19 cellular contexts compared by ENCODE assay signal in genomic region chr4:91147067-91147466, GRCh38.
DNase-seq lines count a peak whose midpoint lies in the region; ATAC-seq and TF ChIP-seq lines count a peak whose summit lies in the region.
"Had no signal": no experiment of that assay in that cellular context is flagged by ENCODE, and none has a peak within 500 bp of the region (broad histone marks: within the 10 kb centered on the region; RNA-seq: fewer than 3 reads in every experiment).

No MANE protein-coding gene starts in this region.

- no peak for TF ChIP-seq CTCF in spleen (IDR thresholded peaks at IDR 0.05 in 8 of 11, conservative IDR thresholded peaks at IDR 0.05 in 3 of 11)
- TF ChIP-seq CTCF in lower leg skin (IDR thresholded peaks at IDR 0.05) = no peak

- intact Hi-C loops in left ventricle myocardium superior (cut with micrococcal nuclease) (no loop called here), Right ventricle myocardium superior (cut with DNase I) (no loop called here), spleen (cut with DNase I; ENCODE audit: low total_unique reads) (no loop called here), lower leg skin (cut with DNase I; ENCODE audit: low total_unique reads) (no loop called here)

- H3K36me3 ChIP-seq in spleen = no peaks in the 10 kb centered on the region

- 70 to 86% (median 80%) methylated on average over 2 to 6 of the region's 6 CpGs for WGBS in spleen, 5 donors
- 69 to 74% methylated on average over 6 of the region's 6 CpGs for WGBS in lower leg skin, 2 donors

- TF ChIP-seq POLR2A in spleen (IDR thresholded peaks at IDR 0.05) = no peak
- TF ChIP-seq POLR2A in lower leg skin (IDR thresholded peaks at IDR 0.05) = no peak

- no peaks in the 10 kb centered on the region for H3K27me3 ChIP-seq in spleen (replicated peaks in 1 of 7)

- peaks cover 0 to 67% (median 51%) of the 10 kb centered on the region in 8 donors for H3K9me3 ChIP-seq in spleen

- H3K4me1 ChIP-seq in spleen = no peaks in the 10 kb centered on the region

- H3K27ac ChIP-seq in spleen = no peak overlapping the region
- H3K27ac ChIP-seq: KMS-11 had no signal

- DNase-seq in left ventricle myocardium superior (peak; percentile 21), Right ventricle myocardium superior (no peak), NCI-H2171 treated with DMSO at 0.1 percent for 48 hours (lab: John Stamatoyannopoulos, UW) (peak; percentile 92), mesenteric fat pad (ENCODE audit: low spot score) (peak; percentile 49), spleen (peak; percentile 59), DMS153 treated with DMSO at 0.1 percent for 48 hours (lab: John Stamatoyannopoulos, UW; ENCODE audit: unreplicated experiment) (no peak), NCI-H2227 treated with DMSO at 0.1 percent for 48 hours (lab: John Stamatoyannopoulos, UW) (no peak), lower leg skin (ENCODE audit: low spot score in 2 of 2) (no peak)
- DNase-seq: DND-41, HCEC 1CT, IMR-90, NCI-H1092 treated with DMSO at 0.1 percent for 48 hours, NCI-H1436 treated with DMSO at 0.1 percent for 48 hours, NCI-H2081 treated with DMSO at 0.1 percent for 48 hours, NCI-H510A, NCI-H82 had no signal

- H3K4me3 ChIP-seq in spleen = no peak overlapping the region
- no peak overlapping the region for H3K4me3 ChIP-seq in lower leg skin (ENCODE audit: low read depth, poor library complexity, severe bottlenecking)
- H3K4me3 ChIP-seq: GM12878 had no signal

- ATAC-seq in left ventricle myocardium superior (peak; percentile 45), Right ventricle myocardium superior (ENCODE audit: poor library complexity) (no peak)
- ATAC-seq: GM12878, SK-N-SH treated with all-trans-retinoic acid at 6 μM for 48 hours had no signal

Comparison
In these comparisons a context has a peak if more than half of its experiments do, and no peak if none do; other contexts are left out.
1. DNase-seq: peak in left ventricle myocardium superior (single experiment), NCI-H2171 treated with DMSO at 0.1 percent for 48 hours (single experiment), mesenteric fat pad (single experiment) and spleen (single experiment); none in Right ventricle myocardium superior (single experiment), DMS153 treated with DMSO at 0.1 percent for 48 hours (single experiment), NCI-H2227 treated with DMSO at 0.1 percent for 48 hours (single experiment) and lower leg skin (0 of 2).